ENCODE assay signal across 8 cellular contexts in genomic region chr7:20330176-20330796, GRCh38. TPM values are rescaled to one million over a fixed set of nuclear protein-coding genes. Genes with fewer than 3 reads are reported as not detected.
DNase-seq lines count a peak whose midpoint lies in the region; ATAC-seq, FAIRE-seq and TF ChIP-seq lines count a peak whose summit lies in the region.

No MANE protein-coding gene starts in this region.

- ATAC-seq in GM21390 (IDR thresholded peaks at IDR 0.05; ENCODE audit: unreplicated experiment), result peak; percentile 58

- TF ChIP-seq CTCF in DOHH2 (IDR thresholded peaks at IDR 0.05; ENCODE audit: low read depth, low read length, poor library complexity, severe bottlenecking) (no peak), astrocyte (IDR thresholded peaks at IDR 0.05; ENCODE audit: insufficient read depth, low read depth, low read length) (no peak)

- H3K4me3 Mint-ChIP-seq in astrocyte (ENCODE audit: unreplicated experiment), result peak overlapping the region; percentile 97

- no peak for FAIRE-seq in astrocyte (lab: Jason Lieb, UNC)

- peak overlapping the region; percentile 78 for H2AFZ ChIP-seq in astrocyte (ENCODE audit: low read depth, low read length)

- no peak overlapping the region for H3K27ac ChIP-seq in DOHH2 (ENCODE audit: low read depth, low read length)
- H3K27ac ChIP-seq in astrocyte (ENCODE audit: low read depth, low read length), result peak overlapping the region; percentile 94

- peaks cover 45% of the 10 kb centered on the region for H3K4me1 ChIP-seq in DOHH2 (ENCODE audit: control insufficient read depth, low read length)
- peaks cover 15% of the 10 kb centered on the region for H3K4me1 ChIP-seq in astrocyte (ENCODE audit: insufficient read depth, low read length)

- 0 out of 2 replicates have a peak, but pooled peaks cover 2% of the 10 kb centered on the region for H4K20me1 ChIP-seq in DOHH2 (ENCODE audit: control insufficient read depth, insufficient read depth, low read depth, low read length)
- peaks cover 22% of the 10 kb centered on the region for H4K20me1 ChIP-seq in astrocyte (ENCODE audit: insufficient read depth, low read length)

- no peaks in the 10 kb centered on the region for H3K36me3 Mint-ChIP-seq in astrocyte (ENCODE audit: low read depth, unreplicated experiment)

- no peaks in the 10 kb centered on the region for H3K27me3 Mint-ChIP-seq in astrocyte (ENCODE audit: low read depth, unreplicated experiment)

- H3K9me3 Mint-ChIP-seq in astrocyte (ENCODE audit: unreplicated experiment), result no peaks in the 10 kb centered on the region

- H3K4me2 ChIP-seq in DOHH2 (ENCODE audit: low read length) (peak overlapping the region; percentile 98), astrocyte (ENCODE audit: low read length) (peak overlapping the region; percentile 99)

- H3K27ac Mint-ChIP-seq in astrocyte (ENCODE audit: unreplicated experiment), result peak overlapping the region; percentile 99

- H3K9me3 ChIP-seq in DOHH2 (ENCODE audit: control insufficient read depth, insufficient read depth, low read length), result no peaks in the 10 kb centered on the region
- no peaks in the 10 kb centered on the region for H3K9me3 ChIP-seq in astrocyte (ENCODE audit: insufficient read depth, low read depth, low read length)

- H3K9me2 ChIP-seq in DOHH2 (replicated peaks; ENCODE audit: control insufficient read depth, low read length), result no peaks in the 10 kb centered on the region

- peaks cover 48% of the 10 kb centered on the region for H3K27me3 ChIP-seq in DOHH2 (ENCODE audit: control insufficient read depth, low read length)
- H3K27me3 ChIP-seq in astrocyte (ENCODE audit: insufficient read depth, low read length), result no peaks in the 10 kb centered on the region

- DNase-seq in HS-27A (ENCODE audit: low read depth) (peak; percentile 61), RKO (ENCODE audit: low spot score) (peak; percentile 88), astrocyte (ENCODE audit: low read depth) (peak; percentile 98), hippocampal formation (lab: John Stamatoyannopoulos, UW) (peak; percentile 90 to 94), putamen (ENCODE audit: low spot score) (peak; percentile 94), KG1 (lab: John Stamatoyannopoulos, UW) (no peak)

- H3K9ac ChIP-seq in astrocyte (ENCODE audit: low read length), result peak overlapping the region; percentile 94

- H3K79me2 ChIP-seq in DOHH2 (ENCODE audit: control insufficient read depth, low read length), result no peaks in the 10 kb centered on the region
- H3K79me2 ChIP-seq in astrocyte (ENCODE audit: insufficient read depth, low read length), result peaks cover 44% of the 10 kb centered on the region

- H3K4me1 Mint-ChIP-seq in astrocyte (ENCODE audit: low read depth, unreplicated experiment), result peaks cover 4% of the 10 kb centered on the region

- peak overlapping the region; percentile 82 for H3K4me3 ChIP-seq in DOHH2 (ENCODE audit: low read length)
- H3K4me3 ChIP-seq in astrocyte (ENCODE audit: insufficient read depth, low read depth, low read length), result peak overlapping the region; percentile 88

- peaks cover 3% of the 10 kb centered on the region for H3F3A ChIP-seq in DOHH2 (ENCODE audit: control insufficient read depth, insufficient read depth)

- H3K36me3 ChIP-seq in DOHH2 (ENCODE audit: control insufficient read depth, low read length) (no peaks in the 10 kb centered on the region), astrocyte (ENCODE audit: insufficient read depth, low read length) (no peaks in the 10 kb centered on the region)

RNA-seq across cellular contexts. Expression of gene ITGB8, which starts 0.4 kb away (rescaled TPM):
- total RNA-seq in astrocyte, result 10.8 and 11.1 TPM in 2 replicates
